Comparison of ENCODE assay signal across 17 cellular contexts in the genomic region with DNA sequence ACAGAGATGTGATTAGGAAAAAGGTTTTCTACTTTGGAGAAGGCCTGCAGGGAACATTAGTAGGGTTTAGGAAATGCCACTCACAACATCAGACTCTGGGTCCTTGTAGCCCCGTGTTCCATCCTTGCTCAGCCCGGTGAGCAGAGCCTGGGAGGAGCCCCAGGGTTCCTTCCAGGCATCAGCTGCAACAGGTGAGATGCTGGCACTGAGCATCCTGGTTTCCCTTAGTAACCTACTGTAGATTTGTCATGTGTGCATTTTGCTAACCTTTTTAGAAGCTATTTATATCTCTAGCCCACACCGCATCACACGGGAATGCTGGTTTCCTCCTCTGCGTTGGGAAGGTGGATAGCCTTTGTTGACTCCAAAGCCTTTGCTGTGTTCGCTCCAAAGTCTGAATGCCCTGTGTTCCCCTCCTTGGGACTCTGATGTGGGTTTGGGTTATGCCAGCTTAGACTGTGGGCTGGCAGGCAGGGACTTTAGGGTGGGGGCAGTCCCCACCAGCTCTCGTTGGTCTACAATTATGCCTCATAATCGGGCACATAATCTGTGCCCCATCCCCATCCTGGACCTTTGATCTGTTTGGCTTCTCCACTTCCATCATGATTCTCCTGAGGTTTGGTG. TPM values are rescaled to one million over a fixed set of nuclear protein-coding genes. Genes with fewer than 3 reads are reported as not detected.
DNase-seq lines count a peak whose midpoint lies in the region; ATAC-seq lines count a peak whose summit lies in the region.
"Had no signal": no experiment of that assay in that cellular context is flagged by ENCODE, and none has a peak within 500 bp of the region (broad histone marks: within the 10 kb centered on the region; RNA-seq: fewer than 3 reads in every experiment).

No MANE protein-coding gene starts in this region.

- no peak for DNase-seq in activated CD4-positive, alpha-beta memory T cell treated with anti-CD3 and anti-CD28 coated beads, Interleukin-2, amount 10 ng/mL, durations not matched to agents 7 days and 5 days
- no peak for DNase-seq in activated CD4-positive, alpha-beta memory T cell treated with anti-CD3 and anti-CD28 coated beads for 36 hours
- DNase-seq in SJCRH30 (peak in 1 of 2 experiments; percentile 17), medulla oblongata (ENCODE audit: extremely low spot score) (no peak)
- DNase-seq in stimulated activated CD4-positive, alpha-beta T cell treated with anti-CD3 and anti-CD28 coated beads, Interleukin-4, amount 100 ng/mL, for 4 hours: no peak
- DNase-seq: activated effector memory CD4-positive, alpha-beta T cell treated with anti-CD3 and anti-CD28 coated beads, Interleukin-2, amount 50 U/mL, for 16 hours; COR-L47; H9; KG1; NCI-H1694 treated with DMSO at 0.1 percent for 48 hours; SHP77; stimulated activated CD4-positive, alpha-beta T cell treated with anti-CD3 and anti-CD28 coated beads, Interleukin-1b, Interleukin-23, amount 100 ng/mL, for 48 hours; stimulated activated CD8-positive, alpha-beta memory T cell treated with anti-CD3 and anti-CD28 coated beads, Interleukin-4, amount 100 ng/mL, for 48 hours had no signal

- POLR2A ChIA-PET in activated CD4-positive, alpha-beta memory T cell treated with anti-CD3 and anti-CD28 coated beads, Interleukin-2, amount 10 ng/mL, durations not matched to agents 7 days and 5 days (lab: Charles Lee): interaction anchor here (1.1 kb wide), 1 partner anchor 55 kb away, joined by 3 read pairs; no protein-coding TSS in a partner anchor
- POLR2A ChIA-PET in activated CD4-positive, alpha-beta memory T cell treated with anti-CD3 and anti-CD28 coated beads for 36 hours (lab: Charles Lee): no interaction called here

- H3K27ac Mint-ChIP-seq in activated CD4-positive, alpha-beta memory T cell treated with anti-CD3 and anti-CD28 coated beads, Interleukin-2, amount 10 ng/mL, durations not matched to agents 7 days and 5 days: peak overlapping the region; percentile 20
- no peak overlapping the region for H3K27ac Mint-ChIP-seq in activated CD4-positive, alpha-beta memory T cell treated with anti-CD3 and anti-CD28 coated beads for 36 hours

- no peak overlapping the region for H3K4me3 Mint-ChIP-seq in activated CD4-positive, alpha-beta memory T cell treated with anti-CD3 and anti-CD28 coated beads, Interleukin-2, amount 10 ng/mL, durations not matched to agents 7 days and 5 days
- H3K4me3 Mint-ChIP-seq in activated CD4-positive, alpha-beta memory T cell treated with anti-CD3 and anti-CD28 coated beads for 36 hours: no peak overlapping the region
- H3K4me3 Mint-ChIP-seq: H9 had no signal

- no peaks in the 10 kb centered on the region for H3K9me3 ChIP-seq in SJCRH30 (replicated peaks)
- no peaks in the 10 kb centered on the region for H3K9me3 ChIP-seq in muscle layer of duodenum (ENCODE audit: control insufficient read depth in 1 of 2, low read length in 2 of 2)
- H3K9me3 ChIP-seq in stomach smooth muscle (ENCODE audit: control insufficient read depth in 2 of 2, low read length in 2 of 2): no peaks in the 10 kb centered on the region

- H3K4me3 ChIP-seq in SJCRH30 (no peak overlapping the region), muscle layer of duodenum (ENCODE audit: low read depth in 1 of 2, low read length in 2 of 2) (no peak overlapping the region), stomach smooth muscle (ENCODE audit: low read length in 2 of 2) (peak overlapping the region in 1 of 2 donors; percentile 44)

- peaks cover 47% of the 10 kb centered on the region for H3K4me1 Mint-ChIP-seq in activated CD4-positive, alpha-beta memory T cell treated with anti-CD3 and anti-CD28 coated beads, Interleukin-2, amount 10 ng/mL, durations not matched to agents 7 days and 5 days
- H3K4me1 Mint-ChIP-seq in activated CD4-positive, alpha-beta memory T cell treated with anti-CD3 and anti-CD28 coated beads for 36 hours (ENCODE audit: low read depth): peaks cover 48% of the 10 kb centered on the region

- H3K27me3 Mint-ChIP-seq in activated CD4-positive, alpha-beta memory T cell treated with anti-CD3 and anti-CD28 coated beads, Interleukin-2, amount 10 ng/mL, durations not matched to agents 7 days and 5 days: no peaks in the 10 kb centered on the region
- no peaks in the 10 kb centered on the region for H3K27me3 Mint-ChIP-seq in activated CD4-positive, alpha-beta memory T cell treated with anti-CD3 and anti-CD28 coated beads for 36 hours

- no peaks in the 10 kb centered on the region for H3K9me3 Mint-ChIP-seq in activated CD4-positive, alpha-beta memory T cell treated with anti-CD3 and anti-CD28 coated beads, Interleukin-2, amount 10 ng/mL, durations not matched to agents 7 days and 5 days
- H3K9me3 Mint-ChIP-seq in activated CD4-positive, alpha-beta memory T cell treated with anti-CD3 and anti-CD28 coated beads for 36 hours: no peaks in the 10 kb centered on the region
- H3K9me3 Mint-ChIP-seq: H9 had no signal

- CTCF ChIA-PET in activated CD4-positive, alpha-beta memory T cell treated with anti-CD3 and anti-CD28 coated beads, Interleukin-2, amount 10 ng/mL, durations not matched to agents 7 days and 5 days (lab: Charles Lee): interaction anchor here (1.1 to 1.5 kb wide), 2 partner anchors 52 to 58 kb away, joined by 3 read pairs; no protein-coding TSS in a partner anchor
- CTCF ChIA-PET in activated CD4-positive, alpha-beta memory T cell treated with anti-CD3 and anti-CD28 coated beads for 36 hours (lab: Charles Lee): no interaction called here

- peaks cover 56% of the 10 kb centered on the region for H3K4me1 ChIP-seq in SJCRH30
- peaks cover 25 to 67% of the 10 kb centered on the region in 2 donors for H3K4me1 ChIP-seq in muscle layer of duodenum (ENCODE audit: control insufficient read depth in 1 of 2, insufficient read depth in 2 of 2, low read length in 2 of 2)
- peaks cover 68% of the 10 kb centered on the region for H3K4me1 ChIP-seq in stomach smooth muscle (ENCODE audit: control insufficient read depth, insufficient read depth, low read length)

- H3K27me3 ChIP-seq in SJCRH30 (no peaks in the 10 kb centered on the region), muscle layer of duodenum (ENCODE audit: low read depth, low read length) (no peaks in the 10 kb centered on the region), stomach smooth muscle (ENCODE audit: control insufficient read depth in 1 of 2, insufficient read depth in 2 of 2, low read length in 2 of 2) (no peaks in the 10 kb centered on the region)

- H3K36me3 Mint-ChIP-seq in activated CD4-positive, alpha-beta memory T cell treated with anti-CD3 and anti-CD28 coated beads, Interleukin-2, amount 10 ng/mL, durations not matched to agents 7 days and 5 days (ENCODE audit: low read depth): peaks cover 2% of the 10 kb centered on the region
- no peaks in the 10 kb centered on the region for H3K36me3 Mint-ChIP-seq in activated CD4-positive, alpha-beta memory T cell treated with anti-CD3 and anti-CD28 coated beads for 36 hours

- peaks cover 3% of the 10 kb centered on the region; the same call in 1 of the 2 replicates for H3K36me3 ChIP-seq in SJCRH30
- H3K36me3 ChIP-seq in muscle layer of duodenum (ENCODE audit: control insufficient read depth in 1 of 2, insufficient read depth in 2 of 2, low read length in 2 of 2): peaks cover 3 to 5% of the 10 kb centered on the region in 2 donors
- H3K36me3 ChIP-seq in stomach smooth muscle (ENCODE audit: control insufficient read depth in 2 of 2, insufficient read depth in 2 of 2, low read length in 2 of 2): peaks cover 0 to 13% of the 10 kb centered on the region in 2 donors

- peak overlapping the region; percentile 79 for H3K27ac ChIP-seq in SJCRH30
- H3K27ac ChIP-seq in muscle layer of duodenum (ENCODE audit: low read length): peak overlapping the region; percentile 59
- peak overlapping the region; percentile 60 for H3K27ac ChIP-seq in stomach smooth muscle (ENCODE audit: low read length)
- H3K27ac ChIP-seq: 22Rv1 had no signal

- intact Hi-C loops in activated CD4-positive, alpha-beta memory T cell treated with anti-CD3 and anti-CD28 coated beads for 36 hours (cut with micrococcal nuclease): no loop called here

- no peak overlapping the region for H3K9ac ChIP-seq in stomach smooth muscle (ENCODE audit: low read length in 2 of 2)

- ATAC-seq in GM21786 (IDR thresholded peaks at IDR 0.05; ENCODE audit: unreplicated experiment): no peak

RNA-seq across cellular contexts. Expression of a gene that starts 6.3 kb away (rescaled TPM):
- 10 to 100 TPM; 13.9 to 14.5 TPM for total RNA-seq in activated CD4-positive, alpha-beta memory T cell treated with anti-CD3 and anti-CD28 coated beads, Interleukin-2, amount 10 ng/mL, durations not matched to agents 7 days and 5 days
- 10 to 100 TPM; 10.5 to 10.8 TPM for total RNA-seq in activated CD4-positive, alpha-beta memory T cell treated with anti-CD3 and anti-CD28 coated beads for 36 hours
- total RNA-seq in SJCRH30 (2014; rRNA removed; shearing (Covaris generic)): 10.2 and 11.2 TPM in 2 replicates

RNA-seq across cellular contexts. Expression of a gene that starts 6.3 kb away (rescaled TPM):
- 10 to 100 TPM; 18.6 to 22.2 TPM for total RNA-seq in activated CD4-positive, alpha-beta memory T cell treated with anti-CD3 and anti-CD28 coated beads, Interleukin-2, amount 10 ng/mL, durations not matched to agents 7 days and 5 days
- 10 to 100 TPM; 13.7 to 14.4 TPM for total RNA-seq in activated CD4-positive, alpha-beta memory T cell treated with anti-CD3 and anti-CD28 coated beads for 36 hours
- 113 and 130 TPM in 2 replicates for total RNA-seq in SJCRH30 (2014; rRNA removed; shearing (Covaris generic))
